26 cellular contexts compared by ENCODE assay signal in the genomic region with DNA sequence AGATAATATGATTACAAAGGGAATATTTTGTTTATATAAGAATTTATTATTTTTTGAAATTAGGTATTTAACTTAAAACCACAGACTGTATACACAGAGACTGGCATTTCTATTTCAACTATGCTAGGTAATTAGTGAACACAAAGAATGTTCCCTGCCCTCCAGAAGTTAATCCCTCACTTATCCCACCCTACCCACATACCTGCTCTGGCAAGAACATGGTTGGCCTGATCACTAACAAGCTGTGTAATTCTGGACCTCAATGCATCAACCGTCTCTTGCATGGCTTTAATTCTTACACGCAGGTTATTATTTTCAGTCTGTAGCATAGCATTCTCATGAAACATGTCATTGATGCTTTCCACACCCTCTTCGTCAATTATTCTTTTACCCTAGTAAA.
A peak's percentile ranks its signal among the peaks of the same experiment; 100 is the strongest.
DNase-seq lines count a peak whose midpoint lies in the region; ATAC-seq, FAIRE-seq and TF ChIP-seq lines count a peak whose summit lies in the region.
"Had no signal": no experiment of that assay in that cellular context is flagged by ENCODE, and none has a peak within 500 bp of the region (broad histone marks: within the 10 kb centered on the region; RNA-seq: fewer than 3 reads in every experiment).

No MANE protein-coding gene starts in this region.

- no peaks in the 10 kb centered on the region for H3K9me3 Mint-ChIP-seq in nephron
- H3K9me3 Mint-ChIP-seq: CD4-positive, alpha-beta memory T cell; CD4-positive, CD25-positive, alpha-beta regulatory T cell; CD8-positive, alpha-beta memory T cell had no signal

- 98% methylated on average over 3 of the region's 3 CpGs for WGBS in A549 (ENCODE audit: missing lambda C conversion rate)

- TF ChIP-seq CTCF in A549 (IDR thresholded peaks at IDR 0.05) = no peak
- TF ChIP-seq CTCF in nephron (IDR thresholded peaks at IDR 0.05; ENCODE audit: unreplicated experiment in 3 of 3) = no peak
- no peak for TF ChIP-seq CTCF in retinal pigment epithelial cell (conservative IDR thresholded peaks at IDR 0.05; ENCODE audit: low read depth, low read length)

- H3K36me3 Mint-ChIP-seq in nephron (ENCODE audit: low read depth) = peaks cover 30% of the 10 kb centered on the region
- H3K36me3 Mint-ChIP-seq: CD14-positive monocyte had no signal

- no peak overlapping the region for H3K27ac ChIP-seq in A549
- H3K27ac ChIP-seq: 22Rv1, BLaER1 had no signal

- DNase-seq in A549 (ENCODE audit: low read depth in 1 of 2, low spot score in 1 of 2) (no peak), kidney tubule cell (ENCODE audit: low spot score) (peak; percentile 19), retinal pigment epithelial cell (ENCODE audit: low read depth) (peak; percentile 98), kidney glomerular epithelial cell (lab: John Stamatoyannopoulos, UW) (no peak), head of caudate nucleus (no peak), NCI-H2227 treated with DMSO at 0.1 percent for 48 hours (lab: John Stamatoyannopoulos, UW) (no peak)
- DNase-seq: ACHN; BE2C; C1 segment of cervical spinal cord; CD4-positive, alpha-beta memory T cell; CD4-positive, CD25-positive, alpha-beta regulatory T cell; CD8-positive, alpha-beta memory T cell; COR-L47; DMS 273 treated with DMSO at 0.1 percent for 48 hours; DMS153; DMS53; DMS79; DND-41; EL; GDM1 had no signal

- peak overlapping the region in 2 of 3 experiments; percentile 56 to 85 for H3K27ac Mint-ChIP-seq in nephron
- H3K27ac Mint-ChIP-seq: CD14-positive monocyte; CD4-positive, CD25-positive, alpha-beta regulatory T cell; CD8-positive, alpha-beta memory T cell had no signal

- TF ChIP-seq POLR2A in A549 (IDR thresholded peaks at IDR 0.05; ENCODE audit: low read length) = no peak

- H3K4me1 ChIP-seq in A549 = no peaks in the 10 kb centered on the region
- H3K4me1 ChIP-seq: BLaER1 had no signal

- H3K27me3 Mint-ChIP-seq in nephron (ENCODE audit: low read depth) = no peaks in the 10 kb centered on the region
- H3K27me3 Mint-ChIP-seq: CD4-positive, alpha-beta memory T cell; CD4-positive, CD25-positive, alpha-beta regulatory T cell; CD8-positive, alpha-beta memory T cell had no signal

- FAIRE-seq in A549 (lab: Jason Lieb, UNC) = peak; percentile 28
- FAIRE-seq: GM12878, GM19239 had no signal

- H3K9me3 ChIP-seq in A549 = no peaks in the 10 kb centered on the region
- H3K9me3 ChIP-seq: BE2C, BLaER1 had no signal

- TF ChIP-seq RAD21 in A549 (conservative IDR thresholded peaks at IDR 0.05 in 1 of 2, IDR thresholded peaks at IDR 0.05 in 1 of 2) = no peak

- no peak overlapping the region for H3K4me3 ChIP-seq in A549
- no peak overlapping the region for H3K4me3 ChIP-seq in retinal pigment epithelial cell (ENCODE audit: low read length)
- H3K4me3 ChIP-seq: BLaER1, GM12878 had no signal

- no peak overlapping the region for H3K4me3 Mint-ChIP-seq in nephron
- H3K4me3 Mint-ChIP-seq: CD14-positive monocyte; CD4-positive, alpha-beta memory T cell; CD4-positive, CD25-positive, alpha-beta regulatory T cell; CD8-positive, alpha-beta memory T cell had no signal

- no peak for TF ChIP-seq EP300 in A549 (IDR thresholded peaks at IDR 0.05)

- H3K4me1 Mint-ChIP-seq in nephron = no peaks in the 10 kb centered on the region
- H3K4me1 Mint-ChIP-seq: CD14-positive monocyte; CD4-positive, alpha-beta memory T cell; CD4-positive, CD25-positive, alpha-beta regulatory T cell; CD8-positive, alpha-beta memory T cell had no signal

- CTCF ChIA-PET in A549 (lab: Yijun Ruan, JAX) = no interaction called here

- no peak for ATAC-seq in A549
- ATAC-seq: GM12878 had no signal

- POLR2A ChIA-PET in A549 (lab: Yijun Ruan, JAX) = no interaction called here

- H3K4me2 ChIP-seq in A549 = no peak overlapping the region
- H3K4me2 ChIP-seq: BLaER1 had no signal

- intact Hi-C loops in head of caudate nucleus (cut with DNase I) = no loop called here

TF ChIP-seq in A549, 52 proteins besides CTCF, POLR2A, EP300 and RAD21:
- TF ChIP-seq SMC3 (IDR thresholded peaks at IDR 0.05) = no peak
- TF ChIP-seq FOSL2 (IDR thresholded peaks at IDR 0.05) = no peak
- TF ChIP-seq FOSL2 (CRISPR knock-in tag; IDR thresholded peaks at IDR 0.05) = no peak
- no peak for TF ChIP-seq HOXB13 (CRISPR knock-in tag; IDR thresholded peaks at IDR 0.05; ENCODE audit: low read depth)
- TF ChIP-seq REST (IDR thresholded peaks at IDR 0.05) = no peak
- TF ChIP-seq, protein P1, sequence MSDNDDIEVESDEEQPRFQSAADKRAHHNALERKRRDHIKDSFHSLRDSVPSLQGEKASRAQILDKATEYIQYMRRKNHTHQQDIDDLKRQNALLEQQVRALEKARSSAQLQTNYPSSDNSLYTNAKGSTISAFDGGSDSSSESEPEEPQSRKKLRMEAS (IDR thresholded peaks at IDR 0.05) = no peak
- TF ChIP-seq, protein P2, sequence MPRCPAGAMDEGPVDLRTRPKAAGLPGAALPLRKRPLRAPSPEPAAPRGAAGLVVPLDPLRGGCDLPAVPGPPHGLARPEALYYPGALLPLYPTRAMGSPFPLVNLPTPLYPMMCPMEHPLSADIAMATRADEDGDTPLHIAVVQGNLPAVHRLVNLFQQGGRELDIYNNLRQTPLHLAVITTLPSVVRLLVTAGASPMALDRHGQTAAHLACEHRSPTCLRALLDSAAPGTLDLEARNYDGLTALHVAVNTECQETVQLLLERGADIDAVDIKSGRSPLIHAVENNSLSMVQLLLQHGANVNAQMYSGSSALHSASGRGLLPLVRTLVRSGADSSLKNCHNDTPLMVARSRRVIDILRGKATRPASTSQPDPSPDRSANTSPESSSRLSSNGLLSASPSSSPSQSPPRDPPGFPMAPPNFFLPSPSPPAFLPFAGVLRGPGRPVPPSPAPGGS (IDR thresholded peaks at IDR 0.05) = no peak
- no peak for TF ChIP-seq TP53 (CRISPR knock-in tag; IDR thresholded peaks at IDR 0.05)
- no peak for TF ChIP-seq CBX2 (IDR thresholded peaks at IDR 0.05; ENCODE audit: borderline replicate concordance, low read depth)
- TF ChIP-seq HOXA7 (CRISPR knock-in tag; IDR thresholded peaks at IDR 0.05) = no peak
- TF ChIP-seq, protein P3, sequence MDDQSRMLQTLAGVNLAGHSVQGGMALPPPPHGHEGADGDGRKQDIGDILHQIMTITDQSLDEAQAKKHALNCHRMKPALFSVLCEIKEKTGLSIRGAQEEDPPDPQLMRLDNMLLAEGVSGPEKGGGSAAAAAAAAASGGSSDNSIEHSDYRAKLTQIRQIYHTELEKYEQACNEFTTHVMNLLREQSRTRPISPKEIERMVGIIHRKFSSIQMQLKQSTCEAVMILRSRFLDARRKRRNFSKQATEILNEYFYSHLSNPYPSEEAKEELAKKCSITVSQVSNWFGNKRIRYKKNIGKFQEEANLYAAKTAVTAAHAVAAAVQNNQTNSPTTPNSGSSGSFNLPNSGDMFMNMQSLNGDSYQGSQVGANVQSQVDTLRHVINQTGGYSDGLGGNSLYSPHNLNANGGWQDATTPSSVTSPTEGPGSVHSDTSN (IDR thresholded peaks at IDR 0.05) = no peak
- no peak for TF ChIP-seq CHD4 (IDR thresholded peaks at IDR 0.05; ENCODE audit: borderline replicate concordance)
- TF ChIP-seq, protein P4, sequence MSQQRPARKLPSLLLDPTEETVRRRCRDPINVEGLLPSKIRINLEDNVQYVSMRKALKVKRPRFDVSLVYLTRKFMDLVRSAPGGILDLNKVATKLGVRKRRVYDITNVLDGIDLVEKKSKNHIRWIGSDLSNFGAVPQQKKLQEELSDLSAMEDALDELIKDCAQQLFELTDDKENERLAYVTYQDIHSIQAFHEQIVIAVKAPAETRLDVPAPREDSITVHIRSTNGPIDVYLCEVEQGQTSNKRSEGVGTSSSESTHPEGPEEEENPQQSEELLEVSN (IDR thresholded peaks at IDR 0.05; ENCODE audit: borderline replicate concordance, low read depth) = no peak
- no peak for TF ChIP-seq EHMT2 (IDR thresholded peaks at IDR 0.05; ENCODE audit: low read depth)
- no peak for TF ChIP-seq ESRRA (IDR thresholded peaks at IDR 0.05; ENCODE audit: borderline replicate concordance, low read length)
- TF ChIP-seq MAFK (IDR thresholded peaks at IDR 0.05; ENCODE audit: partially characterized antibody) = no peak
- no peak for TF ChIP-seq CHD2 (IDR thresholded peaks at IDR 0.05; ENCODE audit: low read length, partially characterized antibody)
- TF ChIP-seq TFCP2L1 (CRISPR knock-in tag; IDR thresholded peaks at IDR 0.05) = no peak
- TF ChIP-seq CEBPB (IDR thresholded peaks at IDR 0.05) = no peak
- no peak for TF ChIP-seq POLR2AphosphoS2 (conservative IDR thresholded peaks at IDR 0.05; ENCODE audit: low read length)
- TF ChIP-seq, protein P5, sequence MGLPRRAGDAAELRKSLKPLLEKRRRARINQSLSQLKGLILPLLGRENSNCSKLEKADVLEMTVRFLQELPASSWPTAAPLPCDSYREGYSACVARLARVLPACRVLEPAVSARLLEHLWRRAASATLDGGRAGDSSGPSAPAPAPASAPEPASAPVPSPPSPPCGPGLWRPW (IDR thresholded peaks at IDR 0.05) = no peak

Comparison
In these comparisons a context has a peak if more than half of its experiments do, and no peak if none do; other contexts are left out.
1. DNase-seq: peak in kidney tubule cell (single experiment) and retinal pigment epithelial cell (single experiment); none in A549 (0 of 2), kidney glomerular epithelial cell (single experiment), head of caudate nucleus (0 of 42) and NCI-H2227 treated with DMSO at 0.1 percent for 48 hours (single experiment).